19 cellular contexts compared by ENCODE assay signal in the genomic region with DNA sequence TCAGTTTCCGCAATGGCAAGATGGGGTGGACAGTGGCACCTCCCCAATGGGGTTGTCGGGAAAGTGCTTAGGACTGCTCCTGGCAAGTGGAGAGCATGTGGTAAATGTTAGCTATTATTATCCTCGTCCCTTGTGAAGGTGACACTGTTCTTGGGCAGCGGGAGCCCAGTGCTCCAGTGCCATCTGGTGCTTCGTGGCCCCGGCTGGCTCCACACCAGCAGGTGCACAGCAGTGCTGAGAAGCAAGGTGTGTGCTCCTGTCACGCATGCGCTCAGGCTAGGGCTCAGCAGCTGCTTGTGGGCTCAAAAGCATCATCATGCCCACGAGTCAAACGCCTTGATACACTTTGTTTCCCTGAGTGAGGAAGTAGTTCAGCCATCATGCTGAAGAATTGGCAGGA. TPM values are rescaled to one million over a fixed set of nuclear protein-coding genes. Genes with fewer than 3 reads are reported as not detected.
DNase-seq lines count a peak whose midpoint lies in the region; ATAC-seq, FAIRE-seq and TF ChIP-seq lines count a peak whose summit lies in the region.
"Had no signal": no experiment of that assay in that cellular context is flagged by ENCODE, and none has a peak within 500 bp of the region (broad histone marks: within the 10 kb centered on the region; RNA-seq: fewer than 3 reads in every experiment).

No MANE protein-coding gene starts in this region.

- BruUV-seq in HepG2 (replicated peaks; lab: Mats Ljungman, UMichigan) = no TSS peak

- POLR2A ChIA-PET in HepG2 (lab: Yijun Ruan, JAX) = no interaction called here

- H3K9me3 ChIP-seq in HepG2 (ENCODE audit: low read length) = no peaks in the 10 kb centered on the region

- 0% methylated on average over 2 of the region's 10 CpGs for WGBS in HepG2 (ENCODE audit: low lambda C conversion rate)

- no peak overlapping the region for H3K4me3 ChIP-seq in HepG2 (replicated peaks in 1 of 3; ENCODE audit: insufficient read depth in 1 of 3, low read depth in 2 of 3, low read length in 3 of 3)
- H3K4me3 ChIP-seq: coronary artery, PC-9 had no signal

- H3K36me3 ChIP-seq in HepG2 (replicated peaks in 1 of 2; ENCODE audit: control insufficient read depth in 1 of 2, insufficient read depth in 2 of 2, low read length in 2 of 2) = no peaks in the 10 kb centered on the region

- TF ChIP-seq POLR2A in HepG2 (IDR thresholded peaks at IDR 0.05; ENCODE audit: insufficient read depth in 1 of 2, low read depth in 2 of 2, low read length in 2 of 2) = no peak

- no peaks in the 10 kb centered on the region for H4K20me1 ChIP-seq in HepG2 (ENCODE audit: insufficient read depth, low read length)

- intact Hi-C loops in HepG2 (cut with micrococcal nuclease; ENCODE audit: unreplicated experiment) = no loop called here

- H3K27me3 ChIP-seq in HepG2 (ENCODE audit: control insufficient read depth in 1 of 2, insufficient read depth in 2 of 2, low read length in 2 of 2) = peaks cover 1 to 68% of the 10 kb centered on the region in 2 experiments

- in situ Hi-C loops in HepG2 (cut with HindIII; ENCODE audit: extremely low pct_ligation_motif_present, low pct_unique_long_range_greater_than_20kb) = no loop called here

- no peak for TF ChIP-seq RAD21 in HepG2 (CRISPR knock-in tag; IDR thresholded peaks at IDR 0.05)

- no peaks in the 10 kb centered on the region for H3K79me2 ChIP-seq in HepG2 (ENCODE audit: insufficient read depth, low read length)

- CTCF ChIA-PET in HepG2 (lab: Yijun Ruan, JAX; ENCODE audit: low intra/inter-chr PET ratio, low total read pairs) = no interaction called here

- TF ChIP-seq EP300 in HepG2 (IDR thresholded peaks at IDR 0.05; ENCODE audit: low read depth in 2 of 2, low read length in 2 of 2) (no peak), HepG2 (CRISPR knock-in tag; IDR thresholded peaks at IDR 0.05; ENCODE audit: borderline replicate concordance) (no peak)

- H3K4me2 ChIP-seq in HepG2 (ENCODE audit: low read depth, low read length) = no peak overlapping the region

- no peak overlapping the region for H3K9ac ChIP-seq in HepG2 (ENCODE audit: insufficient read depth, low read depth, low read length)

- no peaks in the 10 kb centered on the region for H3K4me1 ChIP-seq in HepG2 (ENCODE audit: insufficient read depth, low read length)

- H2AFZ ChIP-seq in HepG2 (ENCODE audit: low read length) = no peak overlapping the region
- H2AFZ ChIP-seq: PC-9 had no signal

- H3K27ac ChIP-seq in HepG2 (ENCODE audit: extremely low read length, insufficient read depth, low read length) = no peak overlapping the region
- H3K27ac ChIP-seq: coronary artery, epithelial cell of prostate, HL-60, PC-9 had no signal

- TF ChIP-seq CTCF in HepG2 (CRISPR knock-in tag; IDR thresholded peaks at IDR 0.05) = no peak

- no peak for FAIRE-seq in HepG2 (lab: Jason Lieb, UNC)

- DNase-seq in COLO668 (lab: John Stamatoyannopoulos, UW; ENCODE audit: unreplicated experiment) = peak; percentile 96
- peak; percentile 38 for DNase-seq in NCI-H1092 (lab: John Stamatoyannopoulos, UW)
- DNase-seq in NCI-H345 (lab: John Stamatoyannopoulos, UW) = peak; percentile 93
- DNase-seq in cerebellar nuclear complex (lab: John Stamatoyannopoulos, UW) = peak; percentile 59 to 76
- no peak for DNase-seq in islet precursor cell
- DNase-seq in HepG2 (ENCODE audit: low spot score) = no peak
- DNase-seq: activated effector memory CD4-positive, alpha-beta T cell treated with Interleukin-2 at 50 U/mL for 16 hours; anterior cingulate cortex; immature natural killer cell; KG1; mesenchymal stem cell; NCI-H1048; PC-9 had no signal

- ATAC-seq in HG02759 (IDR thresholded peaks at IDR 0.05; ENCODE audit: unreplicated experiment) (no peak), HG02798 (IDR thresholded peaks at IDR 0.05; ENCODE audit: poor library complexity, unreplicated experiment) (no peak), HepG2 (no peak)
- ATAC-seq: WTC11 had no signal

TF ChIP-seq in HepG2, 621 proteins besides CTCF, POLR2A, EP300 and RAD21 (continues in another document):
- TF ChIP-seq TCF7 (IDR thresholded peaks at IDR 0.05; ENCODE audit: low read depth) (no peak), ZNF777 (CRISPR knock-in tag; IDR thresholded peaks at IDR 0.05) (no peak), ZNF577 (CRISPR knock-in tag; IDR thresholded peaks at IDR 0.05; ENCODE audit: borderline replicate concordance, low read depth) (no peak)
- TF ChIP-seq, protein P1, sequence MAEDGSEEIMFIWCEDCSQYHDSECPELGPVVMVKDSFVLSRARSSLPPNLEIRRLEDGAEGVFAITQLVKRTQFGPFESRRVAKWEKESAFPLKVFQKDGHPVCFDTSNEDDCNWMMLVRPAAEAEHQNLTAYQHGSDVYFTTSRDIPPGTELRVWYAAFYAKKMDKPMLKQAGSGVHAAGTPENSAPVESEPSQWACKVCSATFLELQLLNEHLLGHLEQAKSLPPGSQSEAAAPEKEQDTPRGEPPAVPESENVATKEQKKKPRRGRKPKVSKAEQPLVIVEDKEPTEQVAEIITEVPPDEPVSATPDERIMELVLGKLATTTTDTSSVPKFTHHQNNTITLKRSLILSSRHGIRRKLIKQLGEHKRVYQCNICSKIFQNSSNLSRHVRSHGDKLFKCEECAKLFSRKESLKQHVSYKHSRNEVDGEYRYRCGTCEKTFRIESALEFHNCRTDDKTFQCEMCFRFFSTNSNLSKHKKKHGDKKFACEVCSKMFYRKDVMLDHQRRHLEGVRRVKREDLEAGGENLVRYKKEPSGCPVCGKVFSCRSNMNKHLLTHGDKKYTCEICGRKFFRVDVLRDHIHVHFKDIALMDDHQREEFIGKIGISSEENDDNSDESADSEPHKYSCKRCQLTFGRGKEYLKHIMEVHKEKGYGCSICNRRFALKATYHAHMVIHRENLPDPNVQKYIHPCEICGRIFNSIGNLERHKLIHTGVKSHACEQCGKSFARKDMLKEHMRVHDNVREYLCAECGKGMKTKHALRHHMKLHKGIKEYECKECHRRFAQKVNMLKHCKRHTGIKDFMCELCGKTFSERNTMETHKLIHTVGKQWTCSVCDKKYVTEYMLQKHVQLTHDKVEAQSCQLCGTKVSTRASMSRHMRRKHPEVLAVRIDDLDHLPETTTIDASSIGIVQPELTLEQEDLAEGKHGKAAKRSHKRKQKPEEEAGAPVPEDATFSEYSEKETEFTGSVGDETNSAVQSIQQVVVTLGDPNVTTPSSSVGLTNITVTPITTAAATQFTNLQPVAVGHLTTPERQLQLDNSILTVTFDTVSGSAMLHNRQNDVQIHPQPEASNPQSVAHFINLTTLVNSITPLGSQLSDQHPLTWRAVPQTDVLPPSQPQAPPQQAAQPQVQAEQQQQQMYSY (CRISPR knock-in tag; IDR thresholded peaks at IDR 0.05) = no peak

RNA-seq across cellular contexts. Expression of a gene that starts 24.9 kb away (rescaled TPM):
- total RNA-seq in HepG2 (2016; rRNA removed; fragmentation: Illumina TruSeq; extraction: Trizol) = 0.20 and 0.24 TPM in 2 replicates
- not detected in 2 replicates for total RNA-seq in HepG2 (2016; cell fraction: cytosol; rRNA removed; fragmentation: Illumina TruSeq; extraction: Trizol; ENCODE audit: low read depth)
- total RNA-seq in HepG2 (2016; cell fraction: insoluble cytoplasmic fraction; rRNA removed; fragmentation: Illumina TruSeq; extraction: Trizol) = 0.16 and 0.17 TPM in 2 replicates
- total RNA-seq in HepG2 (2016; cell fraction: membrane; rRNA removed; fragmentation: Illumina TruSeq; extraction: Trizol) = 0.12 and 0.14 TPM in 2 replicates
- 0.12 and 0.16 TPM in 2 replicates for total RNA-seq in HepG2 (2016; cell fraction: nucleus; rRNA removed; fragmentation: Illumina TruSeq; extraction: Trizol)
- 0.66 and 1.0 TPM in 2 replicates for polyA plus RNA-seq in HepG2 (2011; rRNA removed)
- polyA plus RNA-seq in HepG2 (2011; cell fraction: cytosol; rRNA removed) = 0.55 and 0.56 TPM in 2 replicates
- polyA plus RNA-seq in HepG2 (2011; cell fraction: nucleus; rRNA removed) = 3.7 and 4.6 TPM in 2 replicates
- 1.3 TPM in 2 replicates for polyA plus RNA-seq in HepG2 (2012)
- 0.08 TPM in 2 replicates for polyA plus RNA-seq in HepG2 (2016; cell fraction: cytosol; fragmentation: Illumina TruSeq; extraction: Trizol; ENCODE audit: low read depth)
- polyA plus RNA-seq in HepG2 (2016; cell fraction: insoluble cytoplasmic fraction; fragmentation: Illumina TruSeq; extraction: Trizol; ENCODE audit: low read depth) = 0.13 and 0.24 TPM in 2 replicates
- 0.26 and 0.33 TPM in 2 replicates for polyA plus RNA-seq in HepG2 (2016; cell fraction: membrane; fragmentation: Illumina TruSeq; extraction: Trizol; ENCODE audit: low read depth)
- 0.29 and 0.31 TPM in 2 replicates for polyA plus RNA-seq in HepG2 (2016; cell fraction: nucleus; fragmentation: Illumina TruSeq; extraction: Trizol; ENCODE audit: insufficient read depth, low read depth)
- polyA minus RNA-seq in HepG2 (2011; rRNA and poly(A)+ RNA removed; ENCODE audit: low replicate concordance) = 2.0 and 16.9 TPM in 2 replicates
- polyA minus RNA-seq in HepG2 (2011; cell fraction: cytosol; rRNA and poly(A)+ RNA removed) = 0.26 and 0.59 TPM in 2 replicates
- polyA minus RNA-seq in HepG2 (2011; cell fraction: nucleus; rRNA and poly(A)+ RNA removed) = 1.4 and 2.2 TPM in 2 replicates

RNA-seq across cellular contexts. Expression of a gene that starts 34.9 kb away (rescaled TPM):
- total RNA-seq in HepG2 (2016; rRNA removed; fragmentation: Illumina TruSeq; extraction: Trizol) = not detected in 2 replicates
- not detected in 2 replicates for total RNA-seq in HepG2 (2016; cell fraction: cytosol; rRNA removed; fragmentation: Illumina TruSeq; extraction: Trizol; ENCODE audit: low read depth)
- not detected in 2 replicates for total RNA-seq in HepG2 (2016; cell fraction: insoluble cytoplasmic fraction; rRNA removed; fragmentation: Illumina TruSeq; extraction: Trizol)
- total RNA-seq in HepG2 (2016; cell fraction: membrane; rRNA removed; fragmentation: Illumina TruSeq; extraction: Trizol) = not detected in 2 replicates
- total RNA-seq in HepG2 (2016; cell fraction: nucleus; rRNA removed; fragmentation: Illumina TruSeq; extraction: Trizol) = not detected in 2 replicates
- polyA plus RNA-seq in HepG2 (2011; rRNA removed) = not detected in 2 replicates
- not detected in 2 replicates for polyA plus RNA-seq in HepG2 (2011; cell fraction: cytosol; rRNA removed)
- not detected in 2 replicates for polyA plus RNA-seq in HepG2 (2011; cell fraction: nucleus; rRNA removed)
- not detected in 2 replicates for polyA plus RNA-seq in HepG2 (2012)
- polyA plus RNA-seq in HepG2 (2016; cell fraction: cytosol; fragmentation: Illumina TruSeq; extraction: Trizol; ENCODE audit: low read depth) = not detected in 2 replicates
- polyA plus RNA-seq in HepG2 (2016; cell fraction: insoluble cytoplasmic fraction; fragmentation: Illumina TruSeq; extraction: Trizol; ENCODE audit: low read depth) = not detected in 2 replicates
- not detected in 2 replicates for polyA plus RNA-seq in HepG2 (2016; cell fraction: membrane; fragmentation: Illumina TruSeq; extraction: Trizol; ENCODE audit: low read depth)
- not detected in 2 replicates for polyA plus RNA-seq in HepG2 (2016; cell fraction: nucleus; fragmentation: Illumina TruSeq; extraction: Trizol; ENCODE audit: insufficient read depth, low read depth)
- polyA minus RNA-seq in HepG2 (2011; rRNA and poly(A)+ RNA removed; ENCODE audit: low replicate concordance) = 0.02 TPM in 1 of 2 replicates, not detected in the other
- not detected in 2 replicates for polyA minus RNA-seq in HepG2 (2011; cell fraction: cytosol; rRNA and poly(A)+ RNA removed)
- not detected in 2 replicates for polyA minus RNA-seq in HepG2 (2011; cell fraction: nucleus; rRNA and poly(A)+ RNA removed)
- polyA plus RNA-seq: immature natural killer cell had no signal

Comparison
In these comparisons a context has a peak if more than half of its experiments do, and no peak if none do; other contexts are left out.
1. DNase-seq: peak in COLO668 (single experiment), NCI-H1092 (single experiment), NCI-H345 (single experiment) and cerebellar nuclear complex (2 of 2); none in islet precursor cell (single experiment) and HepG2 (single experiment).